ENCODE assay signal across 8 cellular contexts in the genomic region with DNA sequence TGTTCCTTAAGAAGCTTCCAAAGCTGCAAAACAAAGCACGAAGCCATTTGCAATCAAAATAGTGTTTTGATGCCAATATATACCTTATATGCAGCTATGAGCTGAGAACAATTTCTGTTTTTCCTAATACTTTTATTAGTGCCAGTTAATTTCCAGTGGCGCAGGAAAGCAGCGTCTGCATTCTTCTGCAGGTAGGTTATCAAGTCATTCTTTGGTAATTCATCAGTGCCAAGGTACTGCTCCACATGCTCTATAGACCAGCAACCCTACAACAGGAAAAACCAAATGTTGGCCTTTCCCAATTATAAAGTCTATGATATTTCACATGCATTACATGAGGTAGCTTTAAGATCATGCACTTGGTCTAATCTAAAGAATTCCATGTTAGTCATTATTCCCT.
"Had no signal": no experiment of that assay in that cellular context is flagged by ENCODE, and none has a peak within 500 bp of the region (broad histone marks: within the 10 kb centered on the region; RNA-seq: fewer than 3 reads in every experiment).

No MANE protein-coding gene starts in this region.

- H3K4me1 Mint-ChIP-seq: GM23338, H9 had no signal

- H2AFZ ChIP-seq: GM23338 had no signal

- H3K4me3 Mint-ChIP-seq: GM23338, H9 had no signal

- DNase-seq: H9, HCEC 1CT, IMR-90, KG1 had no signal

- H3K4me3 ChIP-seq: GM23338, K562 had no signal

- H3K4me2 ChIP-seq: GM23338 had no signal

- FAIRE-seq: H1, H54, K562 had no signal

- H3K27ac Mint-ChIP-seq: GM23338, H9 had no signal

- ATAC-seq: GM23338, K562 had no signal

- H3K9me3 Mint-ChIP-seq: GM23338, H9 had no signal
